In genomic region chr12:51082561-51083139, GRCh38 we compare ENCODE assay signal across 8 cellular contexts. TPM values are rescaled to one million over a fixed set of nuclear protein-coding genes. Genes with fewer than 3 reads are reported as not detected.
A peak's percentile ranks its signal among the peaks of the same experiment; 100 is the strongest.
DNase-seq lines count a peak whose midpoint lies in the region; TF ChIP-seq lines count a peak whose summit lies in the region.

No MANE protein-coding gene starts in this region.

- H3K27me3 ChIP-seq in H7 (ENCODE audit: control insufficient read depth, insufficient read depth, low read length) (no peaks in the 10 kb centered on the region), Peyer's patch (no peaks in the 10 kb centered on the region), ascending aorta (no peaks in the 10 kb centered on the region), hepatocyte (no peaks in the 10 kb centered on the region)

- no peak for TF ChIP-seq POLR2A in Peyer's patch (IDR thresholded peaks at IDR 0.05)

- no peak for DNase-seq in AG09309 (ENCODE audit: low read depth)
- DNase-seq in H7: no peak
- DNase-seq in Peyer's patch: peak in 1 of 3 donors; percentile 51
- peak in 1 of 2 donors; percentile 62 for DNase-seq in ascending aorta (ENCODE audit: low spot score in 2 of 2)
- DNase-seq in hepatocyte (ENCODE audit: low spot score): no peak
- peak; percentile 30 for DNase-seq in putamen (ENCODE audit: low spot score)
- DNase-seq in GM10266 (ENCODE audit: extremely low spot score): no peak
- DNase-seq in NCI-H1436 treated with DMSO at 0.1 percent for 48 hours (lab: John Stamatoyannopoulos, UW): no peak

- peak overlapping the region; percentile 83 to 94 (median 92) for H3K27ac ChIP-seq in Peyer's patch
- H3K27ac ChIP-seq in ascending aorta: peak overlapping the region; percentile 95 to 99
- H3K27ac ChIP-seq in hepatocyte: peak overlapping the region; percentile 93

- WGBS in hepatocyte (ENCODE audit: low lambda C conversion rate, missing lambda C conversion rate): 3% methylated on average over 11 of the region's 20 CpGs

- TF ChIP-seq CTCF in AG09309 (IDR thresholded peaks at IDR 0.05; ENCODE audit: control insufficient read depth, insufficient read depth, low read depth, low read length, missing control alignments) (no peak), Peyer's patch (IDR thresholded peaks at IDR 0.05) (no peak), ascending aorta (IDR thresholded peaks at IDR 0.05) (no peak), hepatocyte (IDR thresholded peaks at IDR 0.05; ENCODE audit: poor library complexity) (no peak), GM10266 (IDR thresholded peaks at IDR 0.05; ENCODE audit: control insufficient read depth, insufficient read depth, low read depth, missing control alignments) (no peak)

- peak overlapping the region; percentile 85 for H3K4me2 ChIP-seq in hepatocyte

- no peaks in the 10 kb centered on the region for H3K9me2 ChIP-seq in hepatocyte (replicated peaks; ENCODE audit: insufficient read depth)

- intact Hi-C loops in ascending aorta (cut with DNase I): loop anchor here (1.0 to 2.0 kb wide), 6 partner anchors 34 to 318 kb away; partner anchors contain the start of genes ATF1, DAZAP2, LETMD1 and POU6F1

- H3K9me3 ChIP-seq in Peyer's patch (no peaks in the 10 kb centered on the region), ascending aorta (no peaks in the 10 kb centered on the region), hepatocyte (ENCODE audit: low read depth) (no peaks in the 10 kb centered on the region)

- H3K36me3 ChIP-seq in H7 (replicated peaks; ENCODE audit: control insufficient read depth, insufficient read depth, low read length) (no peaks in the 10 kb centered on the region), Peyer's patch (no peaks in the 10 kb centered on the region), ascending aorta (no peaks in the 10 kb centered on the region), hepatocyte (replicated peaks; ENCODE audit: insufficient read depth, low read depth) (no peaks in the 10 kb centered on the region)

- peak overlapping the region; percentile 78 for H2AFZ ChIP-seq in hepatocyte

- peaks cover 26% of the 10 kb centered on the region for H4K20me1 ChIP-seq in hepatocyte (ENCODE audit: insufficient read depth, poor library complexity, severe bottlenecking)

- H3K79me2 ChIP-seq in hepatocyte: peaks cover 45% of the 10 kb centered on the region

- H3K4me3 ChIP-seq in AG09309 (ENCODE audit: control insufficient read depth, low read depth, low read length) (peak overlapping the region; percentile 89), H7 (ENCODE audit: insufficient read depth, low read depth, low read length) (peak overlapping the region; percentile 82), Peyer's patch (peak overlapping the region; percentile 83 to 97 (median 94)), ascending aorta (peak overlapping the region; percentile 91 to 99), hepatocyte (peak overlapping the region; percentile 70)

- peaks cover 0 to 15% (median 0%) of the 10 kb centered on the region in 4 donors for H3K4me1 ChIP-seq in Peyer's patch
- H3K4me1 ChIP-seq in ascending aorta: peaks cover 5 to 19% of the 10 kb centered on the region in 2 donors
- peaks cover 15% of the 10 kb centered on the region for H3K4me1 ChIP-seq in hepatocyte (ENCODE audit: insufficient read depth)

RNA-seq across cellular contexts. Expression of gene CSRNP2, which starts 0.7 kb away (rescaled TPM):
- 22.2 and 24.7 TPM in 2 replicates for total RNA-seq in H7 (2014; rRNA removed; shearing (Covaris generic))
- 10 to 100 TPM; 17.8 to 23.1 (median 21.1) TPM for total RNA-seq in Peyer's patch
- 13.6 TPM for total RNA-seq in ascending aorta
- total RNA-seq in hepatocyte: 30.5 and 31.3 TPM in 2 replicates
- 23.2 and 25.8 TPM in 2 replicates for polyA plus RNA-seq in hepatocyte

RNA-seq across cellular contexts. Expression of gene LETMD1, which starts 34.5 kb away (rescaled TPM):
- total RNA-seq in H7 (2014; rRNA removed; shearing (Covaris generic)): 39.9 and 45.5 TPM in 2 replicates
- 100 to 1,000 TPM in 2 of 4 donors, 10 to 100 TPM in 2; 55.3 to 155 (median 91.4) TPM for total RNA-seq in Peyer's patch
- total RNA-seq in ascending aorta: 8.6 TPM
- total RNA-seq in hepatocyte: 52.8 and 58.5 TPM in 2 replicates
- 23.9 and 24.8 TPM in 2 replicates for polyA plus RNA-seq in hepatocyte

RNA-seq across cellular contexts. Expression of gene SLC11A2, which starts 56.5 kb away (rescaled TPM):
- 44.9 and 53.0 TPM in 2 replicates for total RNA-seq in H7 (2014; rRNA removed; shearing (Covaris generic))
- 10 to 100 TPM; 37.1 to 57.4 (median 50.0) TPM for total RNA-seq in Peyer's patch
- 21.5 TPM for total RNA-seq in ascending aorta
- total RNA-seq in hepatocyte: 62.5 and 63.8 TPM in 2 replicates
- 44.3 and 49.0 TPM in 2 replicates for polyA plus RNA-seq in hepatocyte
